Comparison of ENCODE assay signal across 15 cellular contexts in the genomic region with DNA sequence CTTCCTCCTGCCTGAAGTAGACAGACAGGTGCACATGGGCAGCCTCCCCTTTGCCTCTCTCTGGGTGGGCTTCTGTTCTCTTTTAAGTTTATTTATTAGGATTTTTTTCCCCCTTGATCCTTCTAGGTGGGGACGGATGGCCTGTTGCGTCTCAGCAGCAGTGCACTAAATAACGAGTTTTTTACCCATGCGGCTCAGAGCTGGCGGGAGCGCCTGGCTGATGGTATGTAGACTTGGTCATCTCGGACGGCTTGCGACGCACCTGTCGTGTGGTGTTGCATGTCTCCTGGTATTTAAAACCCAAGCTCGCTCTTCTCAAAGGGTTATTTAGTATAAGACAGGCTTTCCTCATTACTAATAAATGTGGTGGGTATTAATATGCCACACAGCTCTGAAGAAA.
DNase-seq lines count a peak whose midpoint lies in the region; ATAC-seq and TF ChIP-seq lines count a peak whose summit lies in the region.
"Had no signal": no experiment of that assay in that cellular context is flagged by ENCODE, and none has a peak within 500 bp of the region (broad histone marks: within the 10 kb centered on the region; RNA-seq: fewer than 3 reads in every experiment).

No MANE protein-coding gene starts in this region.

- no peaks in the 10 kb centered on the region for H3K9me3 Mint-ChIP-seq in activated naive CD4-positive, alpha-beta T cell treated with anti-CD3 and anti-CD28 coated beads, Interleukin-2, amount 50 U/mL, for 24 hours
- no peaks in the 10 kb centered on the region for H3K9me3 Mint-ChIP-seq in stimulated activated naive CD8-positive, alpha-beta T cell treated with anti-CD3 and anti-CD28 coated beads, Interleukin-15, amount 100 ng/mL, for 72 hours
- H3K9me3 Mint-ChIP-seq: CD8-positive, alpha-beta T cell had no signal

- H3K4me3 Mint-ChIP-seq in activated naive CD4-positive, alpha-beta T cell treated with anti-CD3 and anti-CD28 coated beads, Interleukin-2, amount 50 U/mL, for 24 hours, result no peak overlapping the region
- H3K4me3 Mint-ChIP-seq in stimulated activated naive CD8-positive, alpha-beta T cell treated with anti-CD3 and anti-CD28 coated beads, Interleukin-15, amount 100 ng/mL, for 72 hours, result no peak overlapping the region
- no peak overlapping the region for H3K4me3 Mint-ChIP-seq in T-helper 17 cell
- H3K4me3 Mint-ChIP-seq: B cell; CD8-positive, alpha-beta T cell had no signal

- no peaks in the 10 kb centered on the region for H3K27me3 Mint-ChIP-seq in activated naive CD4-positive, alpha-beta T cell treated with anti-CD3 and anti-CD28 coated beads, Interleukin-2, amount 50 U/mL, for 24 hours
- no peaks in the 10 kb centered on the region for H3K27me3 Mint-ChIP-seq in stimulated activated naive CD8-positive, alpha-beta T cell treated with anti-CD3 and anti-CD28 coated beads, Interleukin-15, amount 100 ng/mL, for 72 hours
- H3K27me3 Mint-ChIP-seq in T-helper 17 cell, result no peaks in the 10 kb centered on the region
- H3K27me3 Mint-ChIP-seq: B cell had no signal

- ATAC-seq in stimulated activated naive CD8-positive, alpha-beta T cell treated with anti-CD3 and anti-CD28 coated beads, Interleukin-15, amount 100 ng/mL, for 72 hours, result no peak
- no peak for ATAC-seq in stimulated activated naive CD8-positive, alpha-beta T cell treated with anti-CD3 and anti-CD28 coated beads, Interleukin-15, Interleukin-2, amounts not matched to agents 100 U/mL and 50 U/mL, for 24 hours
- ATAC-seq in SK-N-SH treated with all-trans-retinoic acid at 6 μM for 48 hours (no peak), T-helper 17 cell (no peak)
- ATAC-seq: CD8-positive, alpha-beta T cell had no signal

- peaks cover 11% of the 10 kb centered on the region for H3K4me1 Mint-ChIP-seq in activated naive CD4-positive, alpha-beta T cell treated with anti-CD3 and anti-CD28 coated beads, Interleukin-2, amount 50 U/mL, for 24 hours
- no peaks in the 10 kb centered on the region for H3K4me1 Mint-ChIP-seq in stimulated activated naive CD8-positive, alpha-beta T cell treated with anti-CD3 and anti-CD28 coated beads, Interleukin-15, amount 100 ng/mL, for 72 hours
- peaks cover 16% of the 10 kb centered on the region for H3K4me1 Mint-ChIP-seq in T-helper 17 cell
- H3K4me1 Mint-ChIP-seq: B cell had no signal

- H3K27ac Mint-ChIP-seq in activated naive CD4-positive, alpha-beta T cell treated with anti-CD3 and anti-CD28 coated beads, Interleukin-2, amount 50 U/mL, for 24 hours, result peak overlapping the region; percentile 46
- H3K27ac Mint-ChIP-seq in stimulated activated naive CD8-positive, alpha-beta T cell treated with anti-CD3 and anti-CD28 coated beads, Interleukin-15, amount 100 ng/mL, for 72 hours, result peak overlapping the region; percentile 28 to 49
- no peak overlapping the region for H3K27ac Mint-ChIP-seq in T-helper 17 cell
- H3K27ac Mint-ChIP-seq: B cell; CD8-positive, alpha-beta T cell had no signal

- peaks cover 24% of the 10 kb centered on the region for H3K36me3 Mint-ChIP-seq in activated naive CD4-positive, alpha-beta T cell treated with anti-CD3 and anti-CD28 coated beads, Interleukin-2, amount 50 U/mL, for 24 hours
- H3K36me3 Mint-ChIP-seq in T-helper 17 cell (ENCODE audit: low read depth), result peaks cover 18% of the 10 kb centered on the region

- H3K9me3 ChIP-seq in T-helper 17 cell (ENCODE audit: control insufficient read depth, low read length, poor library complexity, severe bottlenecking), result no peaks in the 10 kb centered on the region
- H3K9me3 ChIP-seq: BLaER1 treated with 17β-estradiol and CSF1 and Interleukin-3, amounts not matched to agents 10 nM and 100 nM; HAP-1 had no signal

- no peak for TF ChIP-seq CTCF in VCaP (conservative IDR thresholded peaks at IDR 0.05)

- no peak for DNase-seq in activated naive CD4-positive, alpha-beta T cell treated with Interleukin-2 at 50 U/mL for 16 hours
- no peak for DNase-seq in stimulated activated naive CD8-positive, alpha-beta T cell treated with anti-CD3 and anti-CD28 coated beads, Interleukin-15, amount 100 ng/mL, for 72 hours
- no peak for DNase-seq in stimulated activated naive CD8-positive, alpha-beta T cell treated with anti-CD3 and anti-CD28 coated beads, Interleukin-15, Interleukin-2, amounts not matched to agents 100 U/mL and 50 U/mL, for 24 hours
- DNase-seq in T-helper 17 cell, result no peak
- DNase-seq: Calu3; CD8-positive, alpha-beta T cell; DMS79 treated with DMSO at 0.1 percent for 48 hours; GF-D8; IMR-90 had no signal

- H3K27ac ChIP-seq in VCaP, result peak overlapping the region; percentile 79
- H3K27ac ChIP-seq: BLaER1 treated with 17β-estradiol and CSF1 and Interleukin-3, amounts not matched to agents 10 nM and 100 nM had no signal

TF ChIP-seq in SK-N-SH treated with all-trans-retinoic acid at 6 μM for 48 hours, 23 proteins besides CTCF, POLR2A, EP300 and RAD21 (continues in another document):
- TF ChIP-seq, protein P1, sequence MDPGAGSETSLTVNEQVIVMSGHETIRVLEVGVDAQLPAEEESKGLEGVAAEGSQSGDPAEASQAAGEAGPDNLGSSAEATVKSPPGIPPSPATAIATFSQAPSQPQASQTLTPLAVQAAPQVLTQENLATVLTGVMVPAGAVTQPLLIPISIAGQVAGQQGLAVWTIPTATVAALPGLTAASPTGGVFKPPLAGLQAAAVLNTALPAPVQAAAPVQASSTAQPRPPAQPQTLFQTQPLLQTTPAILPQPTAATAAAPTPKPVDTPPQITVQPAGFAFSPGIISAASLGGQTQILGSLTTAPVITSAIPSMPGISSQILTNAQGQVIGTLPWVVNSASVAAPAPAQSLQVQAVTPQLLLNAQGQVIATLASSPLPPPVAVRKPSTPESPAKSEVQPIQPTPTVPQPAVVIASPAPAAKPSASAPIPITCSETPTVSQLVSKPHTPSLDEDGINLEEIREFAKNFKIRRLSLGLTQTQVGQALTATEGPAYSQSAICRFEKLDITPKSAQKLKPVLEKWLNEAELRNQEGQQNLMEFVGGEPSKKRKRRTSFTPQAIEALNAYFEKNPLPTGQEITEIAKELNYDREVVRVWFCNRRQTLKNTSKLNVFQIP (CRISPR knock-in tag; IDR thresholded peaks at IDR 0.05; ENCODE audit: borderline replicate concordance, low read depth), result no peak
- TF ChIP-seq, protein P2, sequence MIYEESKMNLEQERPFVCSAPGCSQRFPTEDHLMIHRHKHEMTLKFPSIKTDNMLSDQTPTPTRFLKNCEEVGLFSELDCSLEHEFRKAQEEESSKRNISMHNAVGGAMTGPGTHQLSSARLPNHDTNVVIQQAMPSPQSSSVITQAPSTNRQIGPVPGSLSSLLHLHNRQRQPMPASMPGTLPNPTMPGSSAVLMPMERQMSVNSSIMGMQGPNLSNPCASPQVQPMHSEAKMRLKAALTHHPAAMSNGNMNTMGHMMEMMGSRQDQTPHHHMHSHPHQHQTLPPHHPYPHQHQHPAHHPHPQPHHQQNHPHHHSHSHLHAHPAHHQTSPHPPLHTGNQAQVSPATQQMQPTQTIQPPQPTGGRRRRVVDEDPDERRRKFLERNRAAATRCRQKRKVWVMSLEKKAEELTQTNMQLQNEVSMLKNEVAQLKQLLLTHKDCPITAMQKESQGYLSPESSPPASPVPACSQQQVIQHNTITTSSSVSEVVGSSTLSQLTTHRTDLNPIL (CRISPR knock-in tag; IDR thresholded peaks at IDR 0.05; ENCODE audit: low read depth), result no peak
- TF ChIP-seq ARNTL (CRISPR knock-in tag; IDR thresholded peaks at IDR 0.05; ENCODE audit: borderline replicate concordance, low read depth), result no peak
- no peak for TF ChIP-seq RARB (CRISPR knock-in tag; IDR thresholded peaks at IDR 0.05)
- no peak for TF ChIP-seq ZC3H10 (CRISPR knock-in tag; IDR thresholded peaks at IDR 0.05)
- TF ChIP-seq ZNF8 (CRISPR knock-in tag; IDR thresholded peaks at IDR 0.05), result no peak
- TF ChIP-seq TOX (CRISPR knock-in tag; IDR thresholded peaks at IDR 0.05; ENCODE audit: borderline replicate concordance), result no peak
- no peak for TF ChIP-seq GLIS3 (CRISPR knock-in tag; IDR thresholded peaks at IDR 0.05)
- no peak for TF ChIP-seq ISL1 (CRISPR knock-in tag; IDR thresholded peaks at IDR 0.05)
- TF ChIP-seq, protein P3, sequence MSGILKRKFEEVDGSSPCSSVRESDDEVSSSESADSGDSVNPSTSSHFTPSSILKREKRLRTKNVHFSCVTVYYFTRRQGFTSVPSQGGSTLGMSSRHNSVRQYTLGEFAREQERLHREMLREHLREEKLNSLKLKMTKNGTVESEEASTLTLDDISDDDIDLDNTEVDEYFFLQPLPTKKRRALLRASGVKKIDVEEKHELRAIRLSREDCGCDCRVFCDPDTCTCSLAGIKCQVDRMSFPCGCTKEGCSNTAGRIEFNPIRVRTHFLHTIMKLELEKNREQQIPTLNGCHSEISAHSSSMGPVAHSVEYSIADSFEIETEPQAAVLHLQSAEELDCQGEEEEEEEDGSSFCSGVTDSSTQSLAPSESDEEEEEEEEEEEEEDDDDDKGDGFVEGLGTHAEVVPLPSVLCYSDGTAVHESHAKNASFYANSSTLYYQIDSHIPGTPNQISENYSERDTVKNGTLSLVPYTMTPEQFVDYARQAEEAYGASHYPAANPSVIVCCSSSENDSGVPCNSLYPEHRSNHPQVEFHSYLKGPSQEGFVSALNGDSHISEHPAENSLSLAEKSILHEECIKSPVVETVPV (CRISPR knock-in tag; IDR thresholded peaks at IDR 0.05), result no peak
- TF ChIP-seq, protein P4, sequence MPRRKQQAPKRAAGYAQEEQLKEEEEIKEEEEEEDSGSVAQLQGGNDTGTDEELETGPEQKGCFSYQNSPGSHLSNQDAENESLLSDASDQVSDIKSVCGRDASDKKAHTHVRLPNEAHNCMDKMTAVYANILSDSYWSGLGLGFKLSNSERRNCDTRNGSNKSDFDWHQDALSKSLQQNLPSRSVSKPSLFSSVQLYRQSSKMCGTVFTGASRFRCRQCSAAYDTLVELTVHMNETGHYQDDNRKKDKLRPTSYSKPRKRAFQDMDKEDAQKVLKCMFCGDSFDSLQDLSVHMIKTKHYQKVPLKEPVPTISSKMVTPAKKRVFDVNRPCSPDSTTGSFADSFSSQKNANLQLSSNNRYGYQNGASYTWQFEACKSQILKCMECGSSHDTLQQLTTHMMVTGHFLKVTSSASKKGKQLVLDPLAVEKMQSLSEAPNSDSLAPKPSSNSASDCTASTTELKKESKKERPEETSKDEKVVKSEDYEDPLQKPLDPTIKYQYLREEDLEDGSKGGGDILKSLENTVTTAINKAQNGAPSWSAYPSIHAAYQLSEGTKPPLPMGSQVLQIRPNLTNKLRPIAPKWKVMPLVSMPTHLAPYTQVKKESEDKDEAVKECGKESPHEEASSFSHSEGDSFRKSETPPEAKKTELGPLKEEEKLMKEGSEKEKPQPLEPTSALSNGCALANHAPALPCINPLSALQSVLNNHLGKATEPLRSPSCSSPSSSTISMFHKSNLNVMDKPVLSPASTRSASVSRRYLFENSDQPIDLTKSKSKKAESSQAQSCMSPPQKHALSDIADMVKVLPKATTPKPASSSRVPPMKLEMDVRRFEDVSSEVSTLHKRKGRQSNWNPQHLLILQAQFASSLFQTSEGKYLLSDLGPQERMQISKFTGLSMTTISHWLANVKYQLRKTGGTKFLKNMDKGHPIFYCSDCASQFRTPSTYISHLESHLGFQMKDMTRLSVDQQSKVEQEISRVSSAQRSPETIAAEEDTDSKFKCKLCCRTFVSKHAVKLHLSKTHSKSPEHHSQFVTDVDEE (CRISPR knock-in tag; IDR thresholded peaks at IDR 0.05), result no peak
- TF ChIP-seq ZFP30 (CRISPR knock-in tag; IDR thresholded peaks at IDR 0.05), result no peak
- TF ChIP-seq BACH2 (CRISPR knock-in tag; IDR thresholded peaks at IDR 0.05; ENCODE audit: borderline replicate concordance), result no peak
